In genomic region chr18:51196116-51196810, GRCh38 we compare ENCODE assay signal across 8 cellular contexts. TPM values are rescaled to one million over a fixed set of nuclear protein-coding genes. Genes with fewer than 3 reads are reported as not detected.
DNase-seq lines count a peak whose midpoint lies in the region; ATAC-seq, FAIRE-seq and TF ChIP-seq lines count a peak whose summit lies in the region.

No MANE protein-coding gene starts in this region.

- peak overlapping the region; percentile 96 for H3K4me3 Mint-ChIP-seq in activated B cell treated with CpG ODN at 0.5 μM for 24 hours
- peak overlapping the region; percentile 79 for H3K4me3 Mint-ChIP-seq in central memory CD8-positive, alpha-beta T cell

- no peaks in the 10 kb centered on the region for H3K9me3 Mint-ChIP-seq in activated B cell treated with CpG ODN at 0.5 μM for 24 hours
- H3K9me3 Mint-ChIP-seq in central memory CD8-positive, alpha-beta T cell, result no peaks in the 10 kb centered on the region

- TF ChIP-seq CTCF in activated B cell treated with CpG ODN at 0.5 μM for 24 hours (IDR thresholded peaks at IDR 0.05) (no peak), GM13977 (IDR thresholded peaks at IDR 0.05; ENCODE audit: extremely low read depth, insufficient read depth, missing control alignments) (no peak)

- H3K4me1 Mint-ChIP-seq in activated B cell treated with CpG ODN at 0.5 μM for 24 hours, result peaks cover 48% of the 10 kb centered on the region
- peaks cover 46% of the 10 kb centered on the region for H3K4me1 Mint-ChIP-seq in central memory CD8-positive, alpha-beta T cell

- FAIRE-seq in H54 (lab: Jason Lieb, UNC), result no peak

- ATAC-seq in GM18511 (IDR thresholded peaks at IDR 0.05; ENCODE audit: unreplicated experiment) (peak; percentile 2), HG03139 (IDR thresholded peaks at IDR 0.05; ENCODE audit: unreplicated experiment) (peak; percentile 0), activated B cell treated with CpG ODN at 0.5 μM for 24 hours (ENCODE audit: low read depth) (no peak), left lobe of liver (peak; percentile 1)
- ATAC-seq in central memory CD8-positive, alpha-beta T cell (replicated peaks; ENCODE audit: extremely low read depth, poor library complexity, severe bottlenecking), result no peak

- no peak for TF ChIP-seq POLR2A in H54 (IDR thresholded peaks at IDR 0.05; ENCODE audit: low read depth, low read length)

- POLR2A ChIA-PET in activated B cell treated with CpG ODN at 0.5 μM for 24 hours (lab: Charles Lee), result interaction anchor here (0.9 to 5.1 kb wide), 14 partner anchors 9 to 318 kb away, joined by 3 to 113 read pairs (median 9); partner anchors contain the start of genes ELAC1, ME2 and SMAD4

- no peak for DNase-seq in activated B cell treated with CpG ODN at 0.5 μM for 24 hours
- peak; percentile 28 to 40 for DNase-seq in central memory CD8-positive, alpha-beta T cell (ENCODE audit: low spot score in 2 of 2)
- peak; percentile 65 for DNase-seq in left lobe of liver (ENCODE audit: low spot score)
- peak; percentile 52 for DNase-seq in stimulated activated CD4-positive, alpha-beta T cell treated with anti-CD3 and anti-CD28 coated beads, Interleukin-4, amount 100 ng/mL, for 1 hour
- DNase-seq in H54 (ENCODE audit: insufficient read length, low spot score), result no peak
- DNase-seq in GM13977 (ENCODE audit: low spot score), result no peak

- in situ Hi-C loops in GM13977 (cut with MboI; ENCODE audit: low pct_unique_long_range_greater_than_20kb, low sequenced_read_pairs, unreplicated experiment), result loop anchor here (25.0 kb wide), 1 partner anchor 109 kb away; no protein-coding TSS in a partner anchor

- H3K27me3 Mint-ChIP-seq in activated B cell treated with CpG ODN at 0.5 μM for 24 hours, result no peaks in the 10 kb centered on the region
- H3K27me3 Mint-ChIP-seq in central memory CD8-positive, alpha-beta T cell, result no peaks in the 10 kb centered on the region

- intact Hi-C loops in activated B cell treated with CpG ODN at 0.5 μM for 24 hours (cut with micrococcal nuclease), result loop anchor here (1.0 to 5.0 kb wide), 8 partner anchors 8 to 915 kb away; partner anchors contain the start of genes ELAC1, MBD1, MRO and SMAD4

- CTCF ChIA-PET in activated B cell treated with CpG ODN at 0.5 μM for 24 hours (lab: Charles Lee), result interaction anchor here (1.0 to 2.9 kb wide), 3 partner anchors 10 to 60 kb away, joined by 3 to 13 read pairs (median 8); no protein-coding TSS in a partner anchor

- H3K27ac Mint-ChIP-seq in activated B cell treated with CpG ODN at 0.5 μM for 24 hours, result peak overlapping the region; percentile 96
- H3K27ac Mint-ChIP-seq in central memory CD8-positive, alpha-beta T cell (ENCODE audit: low read depth), result peak overlapping the region; percentile 27

- peaks cover 21% of the 10 kb centered on the region for H3K36me3 Mint-ChIP-seq in activated B cell treated with CpG ODN at 0.5 μM for 24 hours (ENCODE audit: low read depth)
- peaks cover 29% of the 10 kb centered on the region for H3K36me3 Mint-ChIP-seq in central memory CD8-positive, alpha-beta T cell (ENCODE audit: insufficient read depth)

RNA-seq across cellular contexts. Expression of gene MEX3C, which starts 1.2 kb away (rescaled TPM):
- 54.2 and 57.4 TPM in 2 replicates for total RNA-seq in activated B cell treated with CpG ODN at 0.5 μM for 24 hours
- 6.6 TPM for total RNA-seq in left lobe of liver

Comparison
In these comparisons a context has a peak if more than half of its experiments do, and no peak if none do; other contexts are left out.
1. ATAC-seq: peak in GM18511 (single experiment), HG03139 (single experiment) and left lobe of liver (single experiment); none in activated B cell treated with CpG ODN at 0.5 μM for 24 hours (single experiment) and central memory CD8-positive, alpha-beta T cell (single experiment).
2. DNase-seq: peak in central memory CD8-positive, alpha-beta T cell (2 of 2), left lobe of liver (single experiment) and stimulated activated CD4-positive, alpha-beta T cell treated with anti-CD3 and anti-CD28 coated beads, Interleukin-4, amount 100 ng/mL, for 1 hour (single experiment); none in activated B cell treated with CpG ODN at 0.5 μM for 24 hours (single experiment), H54 (single experiment) and GM13977 (single experiment).